23 cellular contexts compared by ENCODE assay signal in the genomic region with DNA sequence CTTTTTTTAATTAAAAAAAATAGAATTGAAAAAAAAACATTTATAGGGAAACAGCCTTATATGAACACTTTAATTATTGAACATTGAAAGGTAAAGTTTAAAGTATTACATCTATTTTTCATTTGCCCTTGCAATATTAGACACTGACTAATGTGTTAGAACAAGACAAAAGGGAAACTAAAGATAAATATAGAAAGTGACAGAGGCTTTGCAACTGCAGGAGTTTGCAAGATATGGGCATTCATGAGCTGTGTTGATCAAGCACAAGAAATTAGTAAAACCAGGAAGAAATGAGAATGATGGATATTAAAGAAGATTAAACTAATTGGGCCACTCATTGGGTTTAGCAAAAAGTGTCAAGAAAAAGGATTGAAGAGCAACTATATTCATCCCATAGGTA.
"Had no signal": no experiment of that assay in that cellular context is flagged by ENCODE, and none has a peak within 500 bp of the region (broad histone marks: within the 10 kb centered on the region; RNA-seq: fewer than 3 reads in every experiment).

No MANE protein-coding gene starts in this region.

- H3K4me3 ChIP-seq: colonic mucosa, coronary artery, dorsolateral prefrontal cortex, esophagus muscularis mucosa, esophagus squamous epithelium, gastrocnemius medialis, gastroesophageal sphincter, heart right ventricle had no signal

- H3K9me3 ChIP-seq: colonic mucosa, esophagus muscularis mucosa, esophagus squamous epithelium, gastrocnemius medialis, gastroesophageal sphincter, heart right ventricle had no signal

- H3K4me1 ChIP-seq: colonic mucosa, esophagus squamous epithelium, foreskin keratinocyte, gastrocnemius medialis had no signal

- H3K36me3 ChIP-seq: colonic mucosa, esophagus muscularis mucosa, esophagus squamous epithelium, gastrocnemius medialis, gastroesophageal sphincter, heart right ventricle had no signal

- ATAC-seq: effector memory CD8-positive, alpha-beta T cell; esophagus mucosa; foreskin keratinocyte; gastrocnemius medialis; gastroesophageal sphincter had no signal

- H3K27me3 ChIP-seq: colonic mucosa, dorsolateral prefrontal cortex, esophagus muscularis mucosa, esophagus squamous epithelium, gastrocnemius medialis, gastroesophageal sphincter, heart right ventricle had no signal

- DNase-seq: colonic mucosa; cortex of kidney; dermis blood vessel endothelial cell; dorsolateral prefrontal cortex; effector CD4-positive, alpha-beta T cell; effector CD8-positive, alpha-beta T cell; effector memory CD4-positive, alpha-beta T cell; effector memory CD8-positive, alpha-beta T cell; endodermal cell; erythroblast; esophagus squamous epithelium; foreskin fibroblast; foreskin keratinocyte; foreskin melanocyte; gastrocnemius medialis; glutamatergic neuron; head of caudate nucleus; heart right ventricle had no signal

- H3K27ac ChIP-seq: colonic mucosa, coronary artery, dorsolateral prefrontal cortex, epithelial cell of prostate, esophagus muscularis mucosa, esophagus squamous epithelium, foreskin keratinocyte, gastrocnemius medialis, gastroesophageal sphincter had no signal
